ENCODE assay signal across 8 cellular contexts in the genomic region with DNA sequence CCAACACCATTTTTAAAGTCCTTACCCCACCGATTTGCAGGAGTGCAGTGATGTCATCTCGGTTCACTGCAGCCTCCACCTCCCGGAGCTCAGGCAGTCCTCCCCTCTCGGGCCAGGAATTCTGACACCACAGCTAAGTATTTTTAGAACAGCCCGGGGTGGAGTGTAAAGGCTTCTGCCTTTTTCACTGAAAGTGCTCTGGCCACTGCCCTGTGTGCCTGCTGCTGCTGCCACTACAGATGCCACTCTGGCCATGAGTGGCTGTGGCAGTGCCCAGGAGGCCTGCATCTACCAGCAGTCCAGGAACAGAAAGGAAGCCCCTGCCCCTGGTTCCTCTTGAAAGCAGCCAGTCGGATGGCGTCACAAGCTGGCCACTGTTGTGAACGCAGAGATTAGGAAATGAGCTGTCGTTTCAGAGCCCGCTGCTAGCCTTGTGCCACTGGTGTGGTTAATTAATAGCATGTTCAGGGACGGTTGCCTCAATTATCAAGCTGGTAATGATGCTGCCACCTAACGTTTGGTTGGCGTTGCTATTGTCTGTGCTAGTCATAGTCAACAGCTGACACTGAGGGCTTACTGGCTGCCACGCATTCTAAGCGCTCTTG. TPM values are rescaled to one million over a fixed set of nuclear protein-coding genes. Genes with fewer than 3 reads are reported as not detected.
DNase-seq lines count a peak whose midpoint lies in the region; ATAC-seq and FAIRE-seq lines count a peak whose summit lies in the region.

No MANE protein-coding gene starts in this region.

- H3K27ac Mint-ChIP-seq in T-cell: peak overlapping the region in 1 of 2 donors; percentile 39

- CTCF ChIA-PET in T-cell (lab: Charles Lee): interaction anchor here (1.6 to 2.0 kb wide), 2 partner anchors 12 to 13 kb away, joined by 5 to 6 read pairs; no protein-coding TSS in a partner anchor

- no peak for FAIRE-seq in frontal cortex (lab: Jason Lieb, UNC)

- POLR2A ChIA-PET in T-cell (lab: Charles Lee): no interaction called here

- H3K4me3 Mint-ChIP-seq in T-cell: no peak overlapping the region

- ATAC-seq in T-cell (replicated peaks in 1 of 4): peak in 3 of 4 experiments; percentile 46 to 61 (median 56)
- no peak for ATAC-seq in HG02763 (IDR thresholded peaks at IDR 0.05; ENCODE audit: unreplicated experiment)
- no peak for ATAC-seq in GM21717 (IDR thresholded peaks at IDR 0.05; ENCODE audit: unreplicated experiment)

- no peaks in the 10 kb centered on the region for H3K27me3 Mint-ChIP-seq in T-cell

- H3K4me1 Mint-ChIP-seq in T-cell: peaks cover 0 to 9% (median 2%) of the 10 kb centered on the region in 3 donors

- H3K9me3 Mint-ChIP-seq in T-cell: peaks cover 0 to 4% (median 0%) of the 10 kb centered on the region in 3 donors

- peak; percentile 36 to 69 for DNase-seq in NCI-H2081 (lab: John Stamatoyannopoulos, UW)
- DNase-seq in NCI-H2081 treated with DMSO at 0.1 percent for 48 hours (lab: John Stamatoyannopoulos, UW): no peak
- DNase-seq in HT1080 (ENCODE audit: low read depth): peak; percentile 74
- peak in 4 of 34 experiments; percentile 4 to 52 (median 17) for DNase-seq in T-cell
- DNase-seq in frontal cortex (ENCODE audit: low spot score in 2 of 2): peak; percentile 65 to 68
- peak; percentile 52 for DNase-seq in occipital lobe (lab: John Stamatoyannopoulos, UW)

- H3K36me3 Mint-ChIP-seq in T-cell: peaks cover 21% of the 10 kb centered on the region

RNA-seq across cellular contexts. Expression of a gene that starts 23.6 kb away (rescaled TPM):
- total RNA-seq in HT1080 (2014; rRNA removed; shearing (Covaris generic)): 47.1 and 50.6 TPM in 2 replicates
- polyA plus RNA-seq in HT1080 (2015; cell fraction: cytosol; rRNA removed): 30.6 and 36.5 TPM in 2 replicates
- polyA plus RNA-seq in HT1080 (2015; cell fraction: nucleus; rRNA removed): 24.0 and 26.4 TPM in 2 replicates
- total RNA-seq in T-cell (10 to 100 TPM; 44.2 to 73.8 (median 62.3) TPM), frontal cortex (207 TPM), occipital lobe (213 TPM)

Comparison
In these comparisons a context has a peak if more than half of its experiments do, and no peak if none do; other contexts are left out.
1. ATAC-seq: peak in T-cell (3 of 4); none in HG02763 (single experiment) and GM21717 (single experiment).